8 cellular contexts compared by ENCODE assay signal in genomic region chr11:128361451-128362020, GRCh38.
DNase-seq lines count a peak whose midpoint lies in the region; ATAC-seq and TF ChIP-seq lines count a peak whose summit lies in the region.

No MANE protein-coding gene starts in this region.

- no peak for TF ChIP-seq CTCF in Loucy (conservative IDR thresholded peaks at IDR 0.05; ENCODE audit: low read length)
- TF ChIP-seq CTCF in PC-9 (conservative IDR thresholded peaks at IDR 0.05) = no peak
- TF ChIP-seq CTCF in OCI-LY7 (conservative IDR thresholded peaks at IDR 0.05; ENCODE audit: low read length) = no peak

- H3K9ac ChIP-seq in Loucy (ENCODE audit: low read depth, low read length, poor library complexity, severe bottlenecking) = peak overlapping the region; percentile 8

- peaks cover 17% of the 10 kb centered on the region for H3K4me1 ChIP-seq in Loucy (ENCODE audit: insufficient read depth, low read length, poor library complexity, severe bottlenecking)
- H3K4me1 ChIP-seq in PC-9 (replicated peaks; ENCODE audit: insufficient read depth) = no peaks in the 10 kb centered on the region
- peaks cover 10% of the 10 kb centered on the region for H3K4me1 ChIP-seq in OCI-LY7 (ENCODE audit: insufficient read depth, low read length, poor library complexity, severe bottlenecking)

- H3K9me3 Mint-ChIP-seq in activated CD4-positive, alpha-beta memory T cell treated with anti-CD3 and anti-CD28 coated beads for 36 hours = no peaks in the 10 kb centered on the region
- no peaks in the 10 kb centered on the region for H3K9me3 Mint-ChIP-seq in memory B cell
- H3K9me3 Mint-ChIP-seq in activated T-helper 1 cell treated with anti-CD3 and anti-CD28 coated beads, Interleukin-12 subunit alpha, Interleukin-12 subunit beta, Interleukin-2, Interleukin-4 antibody, amounts not matched to agents 30 ng/mL and 10 ng/mL and 1 ng/mL, durations not matched to agents 14 hours and 24 hours and 36 hours = peaks cover 18% of the 10 kb centered on the region

- no peaks in the 10 kb centered on the region for H3K27me3 Mint-ChIP-seq in activated CD4-positive, alpha-beta memory T cell treated with anti-CD3 and anti-CD28 coated beads for 36 hours
- H3K27me3 Mint-ChIP-seq in memory B cell = no peaks in the 10 kb centered on the region
- peaks cover 2% of the 10 kb centered on the region for H3K27me3 Mint-ChIP-seq in activated T-helper 1 cell treated with anti-CD3 and anti-CD28 coated beads, Interleukin-12 subunit alpha, Interleukin-12 subunit beta, Interleukin-2, Interleukin-4 antibody, amounts not matched to agents 30 ng/mL and 10 ng/mL and 1 ng/mL, durations not matched to agents 14 hours and 24 hours and 36 hours (ENCODE audit: insufficient read depth)

- no peak overlapping the region for H3K4me3 Mint-ChIP-seq in activated CD4-positive, alpha-beta memory T cell treated with anti-CD3 and anti-CD28 coated beads for 36 hours
- no peak overlapping the region for H3K4me3 Mint-ChIP-seq in memory B cell
- H3K4me3 Mint-ChIP-seq in activated T-helper 1 cell treated with anti-CD3 and anti-CD28 coated beads, Interleukin-12 subunit alpha, Interleukin-12 subunit beta, Interleukin-2, Interleukin-4 antibody, amounts not matched to agents 30 ng/mL and 10 ng/mL and 1 ng/mL, durations not matched to agents 14 hours and 24 hours and 36 hours = no peak overlapping the region

- H3K79me2 ChIP-seq in Loucy (ENCODE audit: insufficient read depth, low read length) = no peaks in the 10 kb centered on the region
- no peaks in the 10 kb centered on the region for H3K79me2 ChIP-seq in PC-9 (ENCODE audit: low read depth)
- H3K79me2 ChIP-seq in OCI-LY7 (ENCODE audit: insufficient read depth, low read depth, low read length) = no peaks in the 10 kb centered on the region

- CTCF ChIA-PET in activated CD4-positive, alpha-beta memory T cell treated with anti-CD3 and anti-CD28 coated beads for 36 hours (lab: Charles Lee) = interaction anchor here (0.8 to 1.2 kb wide), 3 partner anchors 13 to 59 kb away, joined by 3 to 5 read pairs (median 3); no protein-coding TSS in a partner anchor
- CTCF ChIA-PET in PC-9 (lab: Charles Lee) (no interaction called here), OCI-LY7 (lab: Charles Lee; ENCODE audit: unreplicated experiment) (no interaction called here)

- H3F3A ChIP-seq in Loucy (ENCODE audit: low read depth) (no peaks in the 10 kb centered on the region), PC-9 (ENCODE audit: insufficient read depth, low read depth) (no peaks in the 10 kb centered on the region)

- H3K27ac ChIP-seq in PC-9 (no peak overlapping the region), OCI-LY7 (ENCODE audit: low read depth, low read length, poor library complexity, severe bottlenecking) (no peak overlapping the region)

- peak; percentile 57 for DNase-seq in COLO668 (lab: John Stamatoyannopoulos, UW; ENCODE audit: unreplicated experiment)
- DNase-seq in activated CD4-positive, alpha-beta memory T cell treated with anti-CD3 and anti-CD28 coated beads for 36 hours = peak; percentile 35
- no peak for DNase-seq in memory B cell (ENCODE audit: low spot score in 2 of 2)
- no peak for DNase-seq in CD1c-positive myeloid dendritic cell (ENCODE audit: extremely low spot score)
- DNase-seq in PC-9 = no peak
- no peak for DNase-seq in activated T-helper 1 cell treated with anti-CD3 and anti-CD28 coated beads, Interleukin-12 subunit alpha, Interleukin-12 subunit beta, Interleukin-2, Interleukin-4 antibody, amounts not matched to agents 30 ng/mL and 10 ng/mL and 1 ng/mL, durations not matched to agents 14 hours and 24 hours and 36 hours (ENCODE audit: low spot score)
- no peak for DNase-seq in OCI-LY7 (ENCODE audit: low spot score)

- no peaks in the 10 kb centered on the region for H4K20me1 ChIP-seq in Loucy (ENCODE audit: insufficient read depth, low read length, poor library complexity, severe bottlenecking)
- no peaks in the 10 kb centered on the region for H4K20me1 ChIP-seq in PC-9 (ENCODE audit: insufficient read depth)
- no peaks in the 10 kb centered on the region for H4K20me1 ChIP-seq in OCI-LY7 (ENCODE audit: insufficient read depth, low read length)

- no peaks in the 10 kb centered on the region for H3K9me3 ChIP-seq in Loucy (ENCODE audit: insufficient read depth, low read depth, low read length)
- H3K9me3 ChIP-seq in PC-9 (ENCODE audit: insufficient read depth, low read depth) = no peaks in the 10 kb centered on the region; the same call in 1 of the 2 replicates
- H3K9me3 ChIP-seq in OCI-LY7 (ENCODE audit: low read length) = no peaks in the 10 kb centered on the region

- peaks cover 16% of the 10 kb centered on the region for H3K4me1 Mint-ChIP-seq in activated CD4-positive, alpha-beta memory T cell treated with anti-CD3 and anti-CD28 coated beads for 36 hours (ENCODE audit: low read depth)
- H3K4me1 Mint-ChIP-seq in memory B cell = peaks cover 17% of the 10 kb centered on the region
- peaks cover 4% of the 10 kb centered on the region for H3K4me1 Mint-ChIP-seq in activated T-helper 1 cell treated with anti-CD3 and anti-CD28 coated beads, Interleukin-12 subunit alpha, Interleukin-12 subunit beta, Interleukin-2, Interleukin-4 antibody, amounts not matched to agents 30 ng/mL and 10 ng/mL and 1 ng/mL, durations not matched to agents 14 hours and 24 hours and 36 hours (ENCODE audit: low read depth)

- BruUV-seq in PC-9 (replicated peaks; lab: Mats Ljungman, UMichigan) (no TSS peak), OCI-LY7 (replicated peaks; lab: Mats Ljungman, UMichigan) (no TSS peak)

- H2AFZ ChIP-seq in Loucy (ENCODE audit: low read length) (peak overlapping the region; percentile 56), PC-9 (no peak overlapping the region), OCI-LY7 (ENCODE audit: low read length) (no peak overlapping the region)

- intact Hi-C loops in activated CD4-positive, alpha-beta memory T cell treated with anti-CD3 and anti-CD28 coated beads for 36 hours (cut with micrococcal nuclease) = no loop called here
- intact Hi-C loops in PC-9 (cut with micrococcal nuclease; ENCODE audit: unreplicated experiment) (no loop called here), OCI-LY7 (cut with micrococcal nuclease; ENCODE audit: unreplicated experiment) (no loop called here)
- intact Hi-C loops in activated T-helper 1 cell treated with anti-CD3 and anti-CD28 coated beads, Interleukin-12 subunit alpha, Interleukin-12 subunit beta, Interleukin-2, Interleukin-4 antibody, amounts not matched to agents 30 ng/mL and 10 ng/mL and 1 ng/mL, durations not matched to agents 14 hours and 24 hours and 36 hours (cut with micrococcal nuclease) = loop anchor here (5.0 kb wide), 1 partner anchor 599 kb away; no protein-coding TSS in a partner anchor

- ATAC-seq in memory B cell (ENCODE audit: low read depth) = peak; percentile 86

- no peak overlapping the region for H3K4me3 ChIP-seq in Loucy (ENCODE audit: low read length, poor library complexity, severe bottlenecking)
- no peak overlapping the region for H3K4me3 ChIP-seq in PC-9
- no peak overlapping the region for H3K4me3 ChIP-seq in OCI-LY7 (ENCODE audit: low read depth, low read length, poor library complexity, severe bottlenecking)

- H3K27me3 ChIP-seq in Loucy (ENCODE audit: insufficient read depth, low read length, poor library complexity, severe bottlenecking) = no peaks in the 10 kb centered on the region
- no peaks in the 10 kb centered on the region for H3K27me3 ChIP-seq in PC-9 (ENCODE audit: insufficient read depth, low read depth)

- POLR2A ChIA-PET in activated CD4-positive, alpha-beta memory T cell treated with anti-CD3 and anti-CD28 coated beads for 36 hours (lab: Charles Lee) = interaction anchor here (1.0 to 1.4 kb wide), 2 partner anchors 15 to 104 kb away, joined by 3 to 4 read pairs; no protein-coding TSS in a partner anchor
- POLR2A ChIA-PET in PC-9 (lab: Charles Lee; ENCODE audit: unreplicated experiment) (no interaction called here), OCI-LY7 (lab: Charles Lee) (interaction anchor here (0.9 to 1.3 kb wide), 2 partner anchors 20 to 40 kb away, joined by 3 to 4 read pairs; no protein-coding TSS in a partner anchor)

- H3K4me2 ChIP-seq in Loucy (ENCODE audit: low read depth, low read length, poor library complexity, severe bottlenecking) = peak overlapping the region; percentile 37
- no peak overlapping the region for H3K4me2 ChIP-seq in PC-9
- H3K4me2 ChIP-seq in OCI-LY7 (ENCODE audit: low read length) = no peak overlapping the region

- H3K9me2 ChIP-seq in Loucy (replicated peaks; ENCODE audit: low read depth, low read length) (no peaks in the 10 kb centered on the region), PC-9 (ENCODE audit: insufficient read depth) (no peaks in the 10 kb centered on the region), OCI-LY7 (ENCODE audit: insufficient read depth, low read length) (no peaks in the 10 kb centered on the region)

- no peaks in the 10 kb centered on the region for H3K36me3 Mint-ChIP-seq in activated CD4-positive, alpha-beta memory T cell treated with anti-CD3 and anti-CD28 coated beads for 36 hours
- no peaks in the 10 kb centered on the region for H3K36me3 Mint-ChIP-seq in memory B cell
- no peaks in the 10 kb centered on the region for H3K36me3 Mint-ChIP-seq in activated T-helper 1 cell treated with anti-CD3 and anti-CD28 coated beads, Interleukin-12 subunit alpha, Interleukin-12 subunit beta, Interleukin-2, Interleukin-4 antibody, amounts not matched to agents 30 ng/mL and 10 ng/mL and 1 ng/mL, durations not matched to agents 14 hours and 24 hours and 36 hours (ENCODE audit: low read depth)

- peak overlapping the region; percentile 44 for H3K27ac Mint-ChIP-seq in activated CD4-positive, alpha-beta memory T cell treated with anti-CD3 and anti-CD28 coated beads for 36 hours
- peak overlapping the region; percentile 52 for H3K27ac Mint-ChIP-seq in memory B cell
- no peak overlapping the region for H3K27ac Mint-ChIP-seq in activated T-helper 1 cell treated with anti-CD3 and anti-CD28 coated beads, Interleukin-12 subunit alpha, Interleukin-12 subunit beta, Interleukin-2, Interleukin-4 antibody, amounts not matched to agents 30 ng/mL and 10 ng/mL and 1 ng/mL, durations not matched to agents 14 hours and 24 hours and 36 hours

- H3K36me3 ChIP-seq in Loucy (ENCODE audit: insufficient read depth, low read length) (no peaks in the 10 kb centered on the region), PC-9 (ENCODE audit: low read depth) (no peaks in the 10 kb centered on the region), OCI-LY7 (ENCODE audit: insufficient read depth, low read length) (no peaks in the 10 kb centered on the region)

Comparison
In these comparisons a context has a peak if more than half of its experiments do, and no peak if none do; other contexts are left out.
1. DNase-seq: peak in COLO668 (single experiment) and activated CD4-positive, alpha-beta memory T cell treated with anti-CD3 and anti-CD28 coated beads for 36 hours (single experiment); none in memory B cell (0 of 2), CD1c-positive myeloid dendritic cell (single experiment), PC-9 (0 of 2), activated T-helper 1 cell treated with anti-CD3 and anti-CD28 coated beads, Interleukin-12 subunit alpha, Interleukin-12 subunit beta, Interleukin-2, Interleukin-4 antibody, amounts not matched to agents 30 ng/mL and 10 ng/mL and 1 ng/mL, durations not matched to agents 14 hours and 24 hours and 36 hours (single experiment) and OCI-LY7 (single experiment).